9 cellular contexts compared by ENCODE assay signal in genomic region chr11:119567667-119568582, GRCh38.
DNase-seq lines count a peak whose midpoint lies in the region; ATAC-seq and TF ChIP-seq lines count a peak whose summit lies in the region.
"Had no signal": no experiment of that assay in that cellular context is flagged by ENCODE, and none has a peak within 500 bp of the region (broad histone marks: within the 10 kb centered on the region; RNA-seq: fewer than 3 reads in every experiment).

No MANE protein-coding gene starts in this region.

- H3K4me3 ChIP-seq in SJCRH30, result 0 out of 2 replicates have a peak overlapping the region, but pooled peaks have one; percentile 20
- no peak overlapping the region for H3K4me3 ChIP-seq in ascending aorta
- H3K4me3 ChIP-seq: gastrocnemius medialis had no signal

- peaks cover 17% of the 10 kb centered on the region for H3K4me1 ChIP-seq in SJCRH30
- no peaks in the 10 kb centered on the region for H3K4me1 ChIP-seq in ascending aorta

- H3K27ac ChIP-seq in SJCRH30, result peak overlapping the region; percentile 52
- no peak overlapping the region for H3K27ac ChIP-seq in ascending aorta
- H3K27ac ChIP-seq: gastrocnemius medialis had no signal

- TF ChIP-seq CTCF in ascending aorta (IDR thresholded peaks at IDR 0.05), result no peak

- no peak overlapping the region for H3K27ac Mint-ChIP-seq in stimulated activated effector memory CD8-positive, alpha-beta T cell treated with anti-CD3 and anti-CD28 coated beads, Interleukin-12 subunit alpha, Interleukin-12 subunit beta, amount 100 ng/mL, for 72 hours

- no peaks in the 10 kb centered on the region for H3K4me1 Mint-ChIP-seq in stimulated activated effector memory CD8-positive, alpha-beta T cell treated with anti-CD3 and anti-CD28 coated beads, Interleukin-12 subunit alpha, Interleukin-12 subunit beta, amount 100 ng/mL, for 72 hours

- H3K36me3 ChIP-seq in SJCRH30, result no peaks in the 10 kb centered on the region
- no peaks in the 10 kb centered on the region for H3K36me3 ChIP-seq in ascending aorta
- H3K36me3 ChIP-seq: gastrocnemius medialis had no signal

- H3K27me3 ChIP-seq in SJCRH30, result no peaks in the 10 kb centered on the region
- no peaks in the 10 kb centered on the region for H3K27me3 ChIP-seq in ascending aorta
- H3K27me3 ChIP-seq: gastrocnemius medialis had no signal

- H3K9me3 ChIP-seq in SJCRH30 (replicated peaks), result no peaks in the 10 kb centered on the region
- H3K9me3 ChIP-seq in ascending aorta, result peaks cover 0 to 2% of the 10 kb centered on the region in 2 donors
- H3K9me3 ChIP-seq: gastrocnemius medialis had no signal

- peak; percentile 45 for ATAC-seq in HG03108 (IDR thresholded peaks at IDR 0.05; ENCODE audit: unreplicated experiment)
- ATAC-seq in stimulated activated effector memory CD8-positive, alpha-beta T cell treated with anti-CD3 and anti-CD28 coated beads, Interleukin-12 subunit alpha, Interleukin-12 subunit beta, amount 100 ng/mL, for 72 hours, result no peak

- H3K9me3 Mint-ChIP-seq in stimulated activated effector memory CD8-positive, alpha-beta T cell treated with anti-CD3 and anti-CD28 coated beads, Interleukin-12 subunit alpha, Interleukin-12 subunit beta, amount 100 ng/mL, for 72 hours, result no peaks in the 10 kb centered on the region

- intact Hi-C loops in ascending aorta (cut with DNase I), result no loop called here

- no peaks in the 10 kb centered on the region for H3K36me3 Mint-ChIP-seq in stimulated activated effector memory CD8-positive, alpha-beta T cell treated with anti-CD3 and anti-CD28 coated beads, Interleukin-12 subunit alpha, Interleukin-12 subunit beta, amount 100 ng/mL, for 72 hours

- H3K4me3 Mint-ChIP-seq in stimulated activated effector memory CD8-positive, alpha-beta T cell treated with anti-CD3 and anti-CD28 coated beads, Interleukin-12 subunit alpha, Interleukin-12 subunit beta, amount 100 ng/mL, for 72 hours, result no peak overlapping the region

- peak; percentile 89 for DNase-seq in ELR (ENCODE audit: low read depth)
- peak; percentile 57 to 73 for DNase-seq in SJCRH30
- peak; percentile 24 to 26 for DNase-seq in hippocampal formation (lab: John Stamatoyannopoulos, UW)
- DNase-seq in NOMO-1 treated with DMSO at 0.1 percent for 48 hours (lab: John Stamatoyannopoulos, UW; ENCODE audit: unreplicated experiment), result no peak
- DNase-seq in NCI-H510A (lab: John Stamatoyannopoulos, UW), result no peak
- no peak for DNase-seq in ascending aorta (ENCODE audit: low spot score in 2 of 2)
- no peak for DNase-seq in stimulated activated effector memory CD8-positive, alpha-beta T cell treated with anti-CD3 and anti-CD28 coated beads, Interleukin-12 subunit alpha, Interleukin-12 subunit beta, amount 100 ng/mL, for 72 hours (ENCODE audit: low spot score in 2 of 2)
- DNase-seq: gastrocnemius medialis had no signal

Comparison
In these comparisons a context has a peak if more than half of its experiments do, and no peak if none do; other contexts are left out.
1. DNase-seq: peak in ELR (single experiment), SJCRH30 (2 of 2) and hippocampal formation (2 of 2); none in NOMO-1 treated with DMSO at 0.1 percent for 48 hours (single experiment), NCI-H510A (single experiment), ascending aorta (0 of 2) and stimulated activated effector memory CD8-positive, alpha-beta T cell treated with anti-CD3 and anti-CD28 coated beads, Interleukin-12 subunit alpha, Interleukin-12 subunit beta, amount 100 ng/mL, for 72 hours (0 of 2).